Comparison of ENCODE assay signal across 21 cellular contexts in genomic region chrX:44459501-44459900, GRCh38.
DNase-seq lines count a peak whose midpoint lies in the region; ATAC-seq, FAIRE-seq and TF ChIP-seq lines count a peak whose summit lies in the region.
"Had no signal": no experiment of that assay in that cellular context is flagged by ENCODE, and none has a peak within 500 bp of the region (broad histone marks: within the 10 kb centered on the region; RNA-seq: fewer than 3 reads in every experiment).

No MANE protein-coding gene starts in this region.

- no peak for TF ChIP-seq CTCF in keratinocyte (optimal IDR thresholded peaks at IDR 0.05 in 1 of 3, IDR thresholded peaks at IDR 0.05 in 1 of 3, conservative IDR thresholded peaks at IDR 0.05 in 1 of 3; ENCODE audit: extremely low read depth in 1 of 3, insufficient read depth in 2 of 3, low read length in 3 of 3)
- no peak for TF ChIP-seq CTCF in WERI-Rb-1 (IDR thresholded peaks at IDR 0.05; ENCODE audit: low read depth, low read length)

- H4K20me1 ChIP-seq in keratinocyte (ENCODE audit: control insufficient read depth, extremely low read depth, insufficient read depth, low read length): no peaks in the 10 kb centered on the region

- DNase-seq in Daoy (ENCODE audit: low read depth) (peak; percentile 32), NCI-H1694 (lab: John Stamatoyannopoulos, UW) (peak; percentile 47), SW480 (ENCODE audit: low spot score) (peak; percentile 69), keratinocyte (ENCODE audit: low read depth, low spot score) (no peak), WERI-Rb-1 (no peak), HCEC 1CT (no peak)
- DNase-seq in activated T-cell treated with anti-CD3 and anti-CD28 coated beads, Interleukin-2, amount 50 U/mL, for 1 hour: no peak
- DNase-seq: activated CD4-positive, CD25-positive, alpha-beta regulatory T cell treated with anti-CD3 and anti-CD28 coated beads, Interleukin-2, amount 50 U/mL, for 72 hours; activated T-cell treated with anti-CD3 and anti-CD28 coated beads, Interleukin-2, amount 50 U/mL, for 24 hours; C1 segment of cervical spinal cord; cortex of kidney; Kasumi-1; mucosa of descending colon; NCI-H1105 treated with DMSO at 0.1 percent for 48 hours; NCI-H510A treated with DMSO at 0.1 percent for 48 hours; posterior cingulate gyrus; SIG-M5 had no signal

- dilution Hi-C loops in keratinocyte (cut with MboI; ENCODE audit: extremely low pct_ligation_motif_present, low sequenced_read_pairs): no loop called here

- peak; percentile 20 for FAIRE-seq in keratinocyte (lab: Jason Lieb, UNC)
- FAIRE-seq: D721Med, GM12891, urothelium cell line had no signal

- no peak for ATAC-seq in GM21825 (IDR thresholded peaks at IDR 0.05; ENCODE audit: unreplicated experiment)
- ATAC-seq: mucosa of descending colon had no signal

- H3K4me3 ChIP-seq in keratinocyte (ENCODE audit: control insufficient read depth in 2 of 3, extremely low read depth in 1 of 3, insufficient read depth in 2 of 3, low read depth in 1 of 3, low read length in 3 of 3) (no peak overlapping the region), WERI-Rb-1 (ENCODE audit: low read depth, low read length) (no peak overlapping the region)
- H3K4me3 ChIP-seq: mucosa of descending colon had no signal

- no peak overlapping the region for H2AFZ ChIP-seq in keratinocyte (ENCODE audit: control insufficient read depth, low read length)

- no peaks in the 10 kb centered on the region for H3K27me3 ChIP-seq in keratinocyte (ENCODE audit: control insufficient read depth, extremely low read depth, insufficient read depth, low read length)
- H3K27me3 ChIP-seq in WERI-Rb-1 (ENCODE audit: insufficient read depth, low read depth, severe bottlenecking): peaks cover 2% of the 10 kb centered on the region

- H3K9me1 ChIP-seq in keratinocyte (ENCODE audit: control insufficient read depth, extremely low read depth, insufficient read depth, low read length): no peaks in the 10 kb centered on the region

- H3K9me3 ChIP-seq in keratinocyte (ENCODE audit: control insufficient read depth, low read depth, low read length): no peaks in the 10 kb centered on the region
- no peaks in the 10 kb centered on the region for H3K9me3 ChIP-seq in WERI-Rb-1 (ENCODE audit: severe bottlenecking)
- H3K9me3 ChIP-seq: mucosa of descending colon had no signal

- no peaks in the 10 kb centered on the region for H3K4me1 ChIP-seq in keratinocyte (ENCODE audit: control insufficient read depth, extremely low read depth, insufficient read depth, low read length)

- no peak overlapping the region for H3K4me2 ChIP-seq in keratinocyte (ENCODE audit: control insufficient read depth, extremely low read depth, insufficient read depth, low read depth, low read length)

- H3K27ac ChIP-seq in keratinocyte (ENCODE audit: control insufficient read depth, insufficient read depth, low read length): no peak overlapping the region
- H3K27ac ChIP-seq in WERI-Rb-1: no peak overlapping the region

- H3K79me2 ChIP-seq in keratinocyte (ENCODE audit: control insufficient read depth, insufficient read depth, low read length): no peaks in the 10 kb centered on the region

- H3K36me3 ChIP-seq in keratinocyte (ENCODE audit: control insufficient read depth in 2 of 2, extremely low read depth in 1 of 2, insufficient read depth in 2 of 2, low read length in 2 of 2): no peaks in the 10 kb centered on the region
- H3K36me3 ChIP-seq in WERI-Rb-1: no peaks in the 10 kb centered on the region

- no peak overlapping the region for H3K9ac ChIP-seq in keratinocyte (ENCODE audit: control insufficient read depth, extremely low read depth, insufficient read depth, low read length)

Comparison
In these comparisons a context has a peak if more than half of its experiments do, and no peak if none do; other contexts are left out.
1. DNase-seq: peak in Daoy (single experiment), NCI-H1694 (single experiment) and SW480 (single experiment); none in keratinocyte (single experiment), activated T-cell treated with anti-CD3 and anti-CD28 coated beads, Interleukin-2, amount 50 U/mL, for 1 hour (single experiment), WERI-Rb-1 (single experiment) and HCEC 1CT (single experiment).